ENCODE assay signal across 1 cellular context in the genomic region with DNA sequence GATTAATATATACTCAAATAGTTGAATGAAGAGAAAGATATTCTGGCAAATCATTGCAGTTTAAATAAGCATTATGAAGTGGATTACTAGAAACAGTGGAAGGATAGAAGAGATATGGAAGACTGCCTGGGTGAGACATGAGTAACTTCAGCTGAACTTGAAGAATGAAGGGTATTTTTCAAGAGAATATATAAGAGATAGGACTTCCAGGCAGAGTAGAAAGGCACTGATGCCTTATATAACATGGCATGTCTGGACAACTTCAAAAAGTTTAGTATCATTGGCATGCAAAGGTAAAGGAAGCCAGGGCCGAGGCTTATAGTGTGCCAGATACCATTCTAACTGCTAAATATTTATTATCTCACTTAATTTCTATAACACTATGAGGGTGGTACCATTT.
TF ChIP-seq lines count a peak whose summit lies in the region.

No MANE protein-coding gene starts in this region.

TF ChIP-seq in SK-N-SH, 30 proteins besides CTCF, POLR2A, EP300 and RAD21 (continued from another document):
- TF ChIP-seq, protein P1, sequence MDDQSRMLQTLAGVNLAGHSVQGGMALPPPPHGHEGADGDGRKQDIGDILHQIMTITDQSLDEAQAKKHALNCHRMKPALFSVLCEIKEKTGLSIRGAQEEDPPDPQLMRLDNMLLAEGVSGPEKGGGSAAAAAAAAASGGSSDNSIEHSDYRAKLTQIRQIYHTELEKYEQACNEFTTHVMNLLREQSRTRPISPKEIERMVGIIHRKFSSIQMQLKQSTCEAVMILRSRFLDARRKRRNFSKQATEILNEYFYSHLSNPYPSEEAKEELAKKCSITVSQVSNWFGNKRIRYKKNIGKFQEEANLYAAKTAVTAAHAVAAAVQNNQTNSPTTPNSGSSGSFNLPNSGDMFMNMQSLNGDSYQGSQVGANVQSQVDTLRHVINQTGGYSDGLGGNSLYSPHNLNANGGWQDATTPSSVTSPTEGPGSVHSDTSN (IDR thresholded peaks at IDR 0.05), result no peak
- TF ChIP-seq MEF2A (IDR thresholded peaks at IDR 0.05; ENCODE audit: borderline replicate concordance, low read depth) (no peak), TAF1 (IDR thresholded peaks at IDR 0.05; ENCODE audit: borderline replicate concordance, low read depth, low read length) (no peak), NRF1 (IDR thresholded peaks at IDR 0.05; ENCODE audit: low read depth, low read length) (no peak), TCF12 (IDR thresholded peaks at IDR 0.05) (no peak), RCOR1 (IDR thresholded peaks at IDR 0.05; ENCODE audit: low read length) (no peak), JUND (IDR thresholded peaks at IDR 0.05) (no peak), GABPA (IDR thresholded peaks at IDR 0.05; ENCODE audit: low read depth) (no peak), RFX5 (IDR thresholded peaks at IDR 0.05; ENCODE audit: low read length) (no peak)
- TF ChIP-seq, protein P2, sequence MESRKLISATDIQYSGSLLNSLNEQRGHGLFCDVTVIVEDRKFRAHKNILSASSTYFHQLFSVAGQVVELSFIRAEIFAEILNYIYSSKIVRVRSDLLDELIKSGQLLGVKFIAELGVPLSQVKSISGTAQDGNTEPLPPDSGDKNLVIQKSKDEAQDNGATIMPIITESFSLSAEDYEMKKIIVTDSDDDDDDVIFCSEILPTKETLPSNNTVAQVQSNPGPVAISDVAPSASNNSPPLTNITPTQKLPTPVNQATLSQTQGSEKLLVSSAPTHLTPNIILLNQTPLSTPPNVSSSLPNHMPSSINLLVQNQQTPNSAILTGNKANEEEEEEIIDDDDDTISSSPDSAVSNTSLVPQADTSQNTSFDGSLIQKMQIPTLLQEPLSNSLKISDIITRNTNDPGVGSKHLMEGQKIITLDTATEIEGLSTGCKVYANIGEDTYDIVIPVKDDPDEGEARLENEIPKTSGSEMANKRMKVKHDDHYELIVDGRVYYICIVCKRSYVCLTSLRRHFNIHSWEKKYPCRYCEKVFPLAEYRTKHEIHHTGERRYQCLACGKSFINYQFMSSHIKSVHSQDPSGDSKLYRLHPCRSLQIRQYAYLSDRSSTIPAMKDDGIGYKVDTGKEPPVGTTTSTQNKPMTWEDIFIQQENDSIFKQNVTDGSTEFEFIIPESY (IDR thresholded peaks at IDR 0.05; ENCODE audit: borderline replicate concordance, low read depth), result no peak
- TF ChIP-seq, protein P3, sequence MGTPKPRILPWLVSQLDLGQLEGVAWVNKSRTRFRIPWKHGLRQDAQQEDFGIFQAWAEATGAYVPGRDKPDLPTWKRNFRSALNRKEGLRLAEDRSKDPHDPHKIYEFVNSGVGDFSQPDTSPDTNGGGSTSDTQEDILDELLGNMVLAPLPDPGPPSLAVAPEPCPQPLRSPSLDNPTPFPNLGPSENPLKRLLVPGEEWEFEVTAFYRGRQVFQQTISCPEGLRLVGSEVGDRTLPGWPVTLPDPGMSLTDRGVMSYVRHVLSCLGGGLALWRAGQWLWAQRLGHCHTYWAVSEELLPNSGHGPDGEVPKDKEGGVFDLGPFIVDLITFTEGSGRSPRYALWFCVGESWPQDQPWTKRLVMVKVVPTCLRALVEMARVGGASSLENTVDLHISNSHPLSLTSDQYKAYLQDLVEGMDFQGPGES (IDR thresholded peaks at IDR 0.05; ENCODE audit: low read depth, low read length), result no peak
